ENCODE assay signal across 29 cellular contexts in genomic region chr18:45245036-45245638, GRCh38.
DNase-seq lines count a peak whose midpoint lies in the region; ATAC-seq, FAIRE-seq and TF ChIP-seq lines count a peak whose summit lies in the region.
"Had no signal": no experiment of that assay in that cellular context is flagged by ENCODE, and none has a peak within 500 bp of the region (broad histone marks: within the 10 kb centered on the region; RNA-seq: fewer than 3 reads in every experiment).

No MANE protein-coding gene starts in this region.

- no peak for FAIRE-seq in pancreas (lab: Jason Lieb, UNC)
- FAIRE-seq: A549, H54 had no signal

- H3K9me3 ChIP-seq in right atrium auricular region (no peaks in the 10 kb centered on the region), lung (ENCODE audit: control insufficient read depth in 2 of 2, insufficient read depth in 1 of 2, low read length in 1 of 2) (no peaks in the 10 kb centered on the region), pancreas (no peaks in the 10 kb centered on the region)
- H3K9me3 ChIP-seq: A549, left lung, MG63, transverse colon had no signal

- H3K36me3 ChIP-seq in right atrium auricular region (no peaks in the 10 kb centered on the region), lung (ENCODE audit: control insufficient read depth in 2 of 2, insufficient read depth in 2 of 2, low read length in 2 of 2) (no peaks in the 10 kb centered on the region), pancreas (no peaks in the 10 kb centered on the region)
- H3K36me3 ChIP-seq: left lung, MG63, transverse colon had no signal

- DNase-seq in left ventricle myocardium superior, result no peak
- no peak for DNase-seq in right atrium auricular region (ENCODE audit: low spot score)
- peak; percentile 33 for DNase-seq in amniotic epithelial cell (ENCODE audit: low read depth)
- no peak for DNase-seq in lung (ENCODE audit: low spot score)
- DNase-seq in inferior parietal cortex (ENCODE audit: extremely low spot score), result no peak
- DNase-seq in pancreas, result no peak
- no peak for DNase-seq in stimulated activated CD4-positive, alpha-beta T cell treated with anti-CD3 and anti-CD28 coated beads, Interleukin-12 subunit alpha, Interleukin-12 subunit beta, amount 100 ng/mL, for 4 hours
- no peak for DNase-seq in RPMI8226
- DNase-seq: activated CD4-positive, alpha-beta T cell treated with anti-CD3 and anti-CD28 coated beads for 36 hours; activated CD8-positive, alpha-beta memory T cell treated with anti-CD3 and anti-CD28 coated beads for 24 hours; activated T-cell treated with anti-CD3 and anti-CD28 coated beads, Interleukin-2, amount 50 U/mL, for 24 hours; amygdala; C1 segment of cervical spinal cord; Calu3; central memory CD4-positive, alpha-beta T cell; dorsolateral prefrontal cortex; EL; foreskin fibroblast; immature natural killer cell; left lung; MG63; NCI-H1436; NCI-H748 treated with DMSO at 0.1 percent for 48 hours; OCI-M1; SHP77; stimulated activated naive CD8-positive, alpha-beta T cell treated with anti-CD3 and anti-CD28 coated beads, Interleukin-15, amount 100 ng/mL, for 72 hours; transverse colon had no signal

- ATAC-seq in left ventricle myocardium superior (peak; percentile 44), lung (ENCODE audit: insufficient read depth, low FRiP score) (peak; percentile 13), pancreas (no peak)
- ATAC-seq: A549; activated CD4-positive, alpha-beta T cell treated with anti-CD3 and anti-CD28 coated beads for 36 hours; left lung; stimulated activated naive CD8-positive, alpha-beta T cell treated with anti-CD3 and anti-CD28 coated beads, Interleukin-15, amount 100 ng/mL, for 72 hours had no signal

- H3K27me3 ChIP-seq in right atrium auricular region (no peaks in the 10 kb centered on the region), lung (ENCODE audit: control insufficient read depth, insufficient read depth) (no peaks in the 10 kb centered on the region), pancreas (no peaks in the 10 kb centered on the region)
- H3K27me3 ChIP-seq: dorsolateral prefrontal cortex, left lung, MG63, transverse colon had no signal

- WGBS in lung, 2 donors, result 82 to 96% methylated on average over 1 of the region's 1 CpG
- WGBS in pancreas, 2 donors, result 74 to 90% methylated on average over 1 of the region's 1 CpG

- no peak for TF ChIP-seq CTCF in right atrium auricular region (IDR thresholded peaks at IDR 0.05)
- TF ChIP-seq CTCF in lung (IDR thresholded peaks at IDR 0.05; ENCODE audit: control extremely low read depth, extremely low read depth), result no peak
- TF ChIP-seq CTCF in pancreas (IDR thresholded peaks at IDR 0.05), result no peak

- H3K4me1 ChIP-seq in right atrium auricular region, result peaks cover 0 to 44% of the 10 kb centered on the region in 2 donors
- H3K4me1 ChIP-seq in lung (ENCODE audit: control insufficient read depth in 2 of 2, insufficient read depth in 2 of 2, low read length in 2 of 2), result peaks cover 0 to 12% of the 10 kb centered on the region in 2 donors
- H3K4me1 ChIP-seq in pancreas, result peaks cover 0 to 9% (median 0%) of the 10 kb centered on the region in 3 donors
- H3K4me1 ChIP-seq: A549 had no signal

- H3K4me3 ChIP-seq in right atrium auricular region (no peak overlapping the region), lung (no peak overlapping the region), pancreas (no peak overlapping the region)
- H3K4me3 ChIP-seq: A549, dorsolateral prefrontal cortex, left lung, MG63, transverse colon had no signal

- intact Hi-C loops in left ventricle myocardium superior (cut with micrococcal nuclease) (no loop called here), pancreas (cut with DNase I) (no loop called here)

- no peak overlapping the region for H3K27ac ChIP-seq in right atrium auricular region
- no peak overlapping the region for H3K27ac ChIP-seq in lung (ENCODE audit: low read depth in 1 of 2, low read length in 1 of 2)
- no peak overlapping the region for H3K27ac ChIP-seq in pancreas
- H3K27ac ChIP-seq: A549, dorsolateral prefrontal cortex, transverse colon had no signal

Comparison
In these comparisons a context has a peak if more than half of its experiments do, and no peak if none do; other contexts are left out.
1. ATAC-seq: peak in left ventricle myocardium superior (single experiment) and lung (single experiment); none in pancreas (0 of 4).